Comparison of ENCODE assay signal across 1 cellular context in the genomic region with DNA sequence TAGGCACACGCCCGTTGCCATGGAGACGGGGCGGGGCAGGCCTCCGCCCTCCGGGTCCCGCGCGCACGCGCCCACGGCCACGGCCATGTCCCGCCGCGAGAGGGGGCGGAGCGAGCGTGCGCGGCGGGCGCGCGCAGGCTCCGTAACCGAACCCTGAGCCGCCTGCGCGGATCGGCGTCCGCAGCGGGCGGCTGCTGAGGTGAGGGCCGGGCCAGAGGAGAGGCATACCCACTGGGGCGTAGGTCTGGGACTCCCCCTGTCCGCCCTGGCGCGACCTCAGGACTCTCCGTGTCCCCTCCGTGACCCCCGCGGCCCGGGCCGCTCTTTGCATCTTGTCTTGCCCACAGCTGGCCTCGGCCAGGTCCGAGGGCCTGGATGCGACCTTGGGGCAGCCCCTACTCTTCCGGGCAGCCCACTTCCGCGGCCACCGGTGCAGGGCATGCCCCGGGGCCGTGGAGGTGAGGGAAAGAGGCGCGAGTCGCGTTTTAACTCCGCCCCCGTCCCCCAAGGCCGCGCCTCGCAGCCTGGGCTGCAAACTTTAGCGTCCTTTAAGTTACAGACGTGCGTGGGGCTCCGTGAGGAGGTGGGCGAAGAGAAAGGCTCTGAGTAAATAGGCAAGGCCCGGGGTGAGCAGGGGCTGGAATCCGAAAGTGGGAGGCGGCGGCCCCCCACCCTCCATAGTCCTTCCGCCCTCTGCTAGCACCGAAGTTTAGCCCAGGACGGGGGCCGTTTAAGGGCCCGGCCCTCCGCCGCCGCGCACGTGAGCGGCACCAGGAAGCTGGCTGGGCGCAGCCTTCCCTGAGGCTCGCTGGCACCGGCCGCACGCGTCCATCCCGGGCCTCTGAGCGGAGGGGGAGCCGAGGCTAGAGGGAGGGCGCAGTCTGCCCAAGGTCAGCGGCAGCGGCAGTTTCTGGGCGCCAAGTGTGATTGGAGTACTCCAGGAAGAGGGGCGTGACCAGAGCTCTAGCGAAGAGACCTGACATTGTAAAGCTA.
A peak's percentile ranks its signal among the peaks of the same experiment; 100 is the strongest.
TF ChIP-seq lines count a peak whose summit lies in the region.

A gene with protein sequence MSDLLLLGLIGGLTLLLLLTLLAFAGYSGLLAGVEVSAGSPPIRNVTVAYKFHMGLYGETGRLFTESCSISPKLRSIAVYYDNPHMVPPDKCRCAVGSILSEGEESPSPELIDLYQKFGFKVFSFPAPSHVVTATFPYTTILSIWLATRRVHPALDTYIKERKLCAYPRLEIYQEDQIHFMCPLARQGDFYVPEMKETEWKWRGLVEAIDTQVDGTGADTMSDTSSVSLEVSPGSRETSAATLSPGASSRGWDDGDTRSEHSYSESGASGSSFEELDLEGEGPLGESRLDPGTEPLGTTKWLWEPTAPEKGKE (plus strand): TSS at position 163 of the 993 bp plus-strand sequence. CDS start 3,053 bp downstream, outside the sequence.

TF ChIP-seq in GM12878, 131 proteins besides CTCF, POLR2A, EP300 and RAD21 (continued from another document and continues in another):
- TF ChIP-seq, protein P1, sequence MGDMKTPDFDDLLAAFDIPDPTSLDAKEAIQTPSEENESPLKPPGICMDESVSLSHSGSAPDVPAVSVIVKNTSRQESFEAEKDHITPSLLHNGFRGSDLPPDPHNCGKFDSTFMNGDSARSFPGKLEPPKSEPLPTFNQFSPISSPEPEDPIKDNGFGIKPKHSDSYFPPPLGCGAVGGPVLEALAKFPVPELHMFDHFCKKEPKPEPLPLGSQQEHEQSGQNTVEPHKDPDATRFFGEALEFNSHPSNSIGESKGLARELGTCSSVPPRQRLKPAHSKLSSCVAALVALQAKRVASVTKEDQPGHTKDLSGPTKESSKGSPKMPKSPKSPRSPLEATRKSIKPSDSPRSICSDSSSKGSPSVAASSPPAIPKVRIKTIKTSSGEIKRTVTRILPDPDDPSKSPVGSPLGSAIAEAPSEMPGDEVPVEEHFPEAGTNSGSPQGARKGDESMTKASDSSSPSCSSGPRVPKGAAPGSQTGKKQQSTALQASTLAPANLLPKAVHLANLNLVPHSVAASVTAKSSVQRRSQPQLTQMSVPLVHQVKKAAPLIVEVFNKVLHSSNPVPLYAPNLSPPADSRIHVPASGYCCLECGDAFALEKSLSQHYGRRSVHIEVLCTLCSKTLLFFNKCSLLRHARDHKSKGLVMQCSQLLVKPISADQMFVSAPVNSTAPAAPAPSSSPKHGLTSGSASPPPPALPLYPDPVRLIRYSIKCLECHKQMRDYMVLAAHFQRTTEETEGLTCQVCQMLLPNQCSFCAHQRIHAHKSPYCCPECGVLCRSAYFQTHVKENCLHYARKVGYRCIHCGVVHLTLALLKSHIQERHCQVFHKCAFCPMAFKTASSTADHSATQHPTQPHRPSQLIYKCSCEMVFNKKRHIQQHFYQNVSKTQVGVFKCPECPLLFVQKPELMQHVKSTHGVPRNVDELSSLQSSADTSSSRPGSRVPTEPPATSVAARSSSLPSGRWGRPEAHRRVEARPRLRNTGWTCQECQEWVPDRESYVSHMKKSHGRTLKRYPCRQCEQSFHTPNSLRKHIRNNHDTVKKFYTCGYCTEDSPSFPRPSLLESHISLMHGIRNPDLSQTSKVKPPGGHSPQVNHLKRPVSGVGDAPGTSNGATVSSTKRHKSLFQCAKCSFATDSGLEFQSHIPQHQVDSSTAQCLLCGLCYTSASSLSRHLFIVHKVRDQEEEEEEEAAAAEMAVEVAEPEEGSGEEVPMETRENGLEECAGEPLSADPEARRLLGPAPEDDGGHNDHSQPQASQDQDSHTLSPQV (IDR thresholded peaks at IDR 0.05) = no peak
- TF ChIP-seq NFIC (IDR thresholded peaks at IDR 0.05; ENCODE audit: low read depth, low read length) = no peak
- no peak for TF ChIP-seq SREBF2 (IDR thresholded peaks at IDR 0.05; ENCODE audit: low read length)
- TF ChIP-seq, protein P2, sequence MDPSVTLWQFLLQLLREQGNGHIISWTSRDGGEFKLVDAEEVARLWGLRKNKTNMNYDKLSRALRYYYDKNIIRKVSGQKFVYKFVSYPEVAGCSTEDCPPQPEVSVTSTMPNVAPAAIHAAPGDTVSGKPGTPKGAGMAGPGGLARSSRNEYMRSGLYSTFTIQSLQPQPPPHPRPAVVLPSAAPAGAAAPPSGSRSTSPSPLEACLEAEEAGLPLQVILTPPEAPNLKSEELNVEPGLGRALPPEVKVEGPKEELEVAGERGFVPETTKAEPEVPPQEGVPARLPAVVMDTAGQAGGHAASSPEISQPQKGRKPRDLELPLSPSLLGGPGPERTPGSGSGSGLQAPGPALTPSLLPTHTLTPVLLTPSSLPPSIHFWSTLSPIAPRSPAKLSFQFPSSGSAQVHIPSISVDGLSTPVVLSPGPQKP (IDR thresholded peaks at IDR 0.05; ENCODE audit: low read depth, low read length) = peak; percentile 56; the same call in 1 of the 2 replicates
- peak; percentile 78; the same call in 1 of the 2 replicates for TF ChIP-seq ZNF207 (IDR thresholded peaks at IDR 0.05; ENCODE audit: borderline replicate concordance)
- TF ChIP-seq, protein P3, sequence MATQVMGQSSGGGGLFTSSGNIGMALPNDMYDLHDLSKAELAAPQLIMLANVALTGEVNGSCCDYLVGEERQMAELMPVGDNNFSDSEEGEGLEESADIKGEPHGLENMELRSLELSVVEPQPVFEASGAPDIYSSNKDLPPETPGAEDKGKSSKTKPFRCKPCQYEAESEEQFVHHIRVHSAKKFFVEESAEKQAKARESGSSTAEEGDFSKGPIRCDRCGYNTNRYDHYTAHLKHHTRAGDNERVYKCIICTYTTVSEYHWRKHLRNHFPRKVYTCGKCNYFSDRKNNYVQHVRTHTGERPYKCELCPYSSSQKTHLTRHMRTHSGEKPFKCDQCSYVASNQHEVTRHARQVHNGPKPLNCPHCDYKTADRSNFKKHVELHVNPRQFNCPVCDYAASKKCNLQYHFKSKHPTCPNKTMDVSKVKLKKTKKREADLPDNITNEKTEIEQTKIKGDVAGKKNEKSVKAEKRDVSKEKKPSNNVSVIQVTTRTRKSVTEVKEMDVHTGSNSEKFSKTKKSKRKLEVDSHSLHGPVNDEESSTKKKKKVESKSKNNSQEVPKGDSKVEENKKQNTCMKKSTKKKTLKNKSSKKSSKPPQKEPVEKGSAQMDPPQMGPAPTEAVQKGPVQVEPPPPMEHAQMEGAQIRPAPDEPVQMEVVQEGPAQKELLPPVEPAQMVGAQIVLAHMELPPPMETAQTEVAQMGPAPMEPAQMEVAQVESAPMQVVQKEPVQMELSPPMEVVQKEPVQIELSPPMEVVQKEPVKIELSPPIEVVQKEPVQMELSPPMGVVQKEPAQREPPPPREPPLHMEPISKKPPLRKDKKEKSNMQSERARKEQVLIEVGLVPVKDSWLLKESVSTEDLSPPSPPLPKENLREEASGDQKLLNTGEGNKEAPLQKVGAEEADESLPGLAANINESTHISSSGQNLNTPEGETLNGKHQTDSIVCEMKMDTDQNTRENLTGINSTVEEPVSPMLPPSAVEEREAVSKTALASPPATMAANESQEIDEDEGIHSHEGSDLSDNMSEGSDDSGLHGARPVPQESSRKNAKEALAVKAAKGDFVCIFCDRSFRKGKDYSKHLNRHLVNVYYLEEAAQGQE (IDR thresholded peaks at IDR 0.05; ENCODE audit: low read depth, low read length) = no peak
- no peak for TF ChIP-seq RAD51 (IDR thresholded peaks at IDR 0.05)
- TF ChIP-seq, protein P4, sequence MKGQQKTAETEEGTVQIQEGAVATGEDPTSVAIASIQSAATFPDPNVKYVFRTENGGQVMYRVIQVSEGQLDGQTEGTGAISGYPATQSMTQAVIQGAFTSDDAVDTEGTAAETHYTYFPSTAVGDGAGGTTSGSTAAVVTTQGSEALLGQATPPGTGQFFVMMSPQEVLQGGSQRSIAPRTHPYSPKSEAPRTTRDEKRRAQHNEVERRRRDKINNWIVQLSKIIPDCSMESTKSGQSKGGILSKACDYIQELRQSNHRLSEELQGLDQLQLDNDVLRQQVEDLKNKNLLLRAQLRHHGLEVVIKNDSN (IDR thresholded peaks at IDR 0.05; ENCODE audit: borderline replicate concordance, extremely low read length, insufficient read depth, low read depth, low read length) = no peak
- TF ChIP-seq MEF2A (IDR thresholded peaks at IDR 0.05; ENCODE audit: insufficient read depth, low read depth, low read length) = no peak
- peak in 1 of 2 experiments; percentile 19; a peak in 1 of 4 replicates for TF ChIP-seq IKZF2 (IDR thresholded peaks at IDR 0.05)
- no peak for TF ChIP-seq ZNF622 (IDR thresholded peaks at IDR 0.05)
- no peak for TF ChIP-seq ATF7 (IDR thresholded peaks at IDR 0.05; ENCODE audit: low read depth)
- TF ChIP-seq HCFC1 (IDR thresholded peaks at IDR 0.05; ENCODE audit: low read length) = peak; percentile 49
- TF ChIP-seq, protein P5, sequence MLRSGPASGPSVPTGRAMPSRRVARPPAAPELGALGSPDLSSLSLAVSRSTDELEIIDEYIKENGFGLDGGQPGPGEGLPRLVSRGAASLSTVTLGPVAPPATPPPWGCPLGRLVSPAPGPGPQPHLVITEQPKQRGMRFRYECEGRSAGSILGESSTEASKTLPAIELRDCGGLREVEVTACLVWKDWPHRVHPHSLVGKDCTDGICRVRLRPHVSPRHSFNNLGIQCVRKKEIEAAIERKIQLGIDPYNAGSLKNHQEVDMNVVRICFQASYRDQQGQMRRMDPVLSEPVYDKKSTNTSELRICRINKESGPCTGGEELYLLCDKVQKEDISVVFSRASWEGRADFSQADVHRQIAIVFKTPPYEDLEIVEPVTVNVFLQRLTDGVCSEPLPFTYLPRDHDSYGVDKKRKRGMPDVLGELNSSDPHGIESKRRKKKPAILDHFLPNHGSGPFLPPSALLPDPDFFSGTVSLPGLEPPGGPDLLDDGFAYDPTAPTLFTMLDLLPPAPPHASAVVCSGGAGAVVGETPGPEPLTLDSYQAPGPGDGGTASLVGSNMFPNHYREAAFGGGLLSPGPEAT (IDR thresholded peaks at IDR 0.05; ENCODE audit: low read depth) = 0 out of 2 replicates have a peak, but pooled peaks have one; percentile 11
- TF ChIP-seq MYB (IDR thresholded peaks at IDR 0.05; ENCODE audit: borderline replicate concordance, low read depth, low read length) = no peak
- TF ChIP-seq BACH1 (IDR thresholded peaks at IDR 0.05; ENCODE audit: borderline replicate concordance) = peak; percentile 98
- TF ChIP-seq, protein P6, sequence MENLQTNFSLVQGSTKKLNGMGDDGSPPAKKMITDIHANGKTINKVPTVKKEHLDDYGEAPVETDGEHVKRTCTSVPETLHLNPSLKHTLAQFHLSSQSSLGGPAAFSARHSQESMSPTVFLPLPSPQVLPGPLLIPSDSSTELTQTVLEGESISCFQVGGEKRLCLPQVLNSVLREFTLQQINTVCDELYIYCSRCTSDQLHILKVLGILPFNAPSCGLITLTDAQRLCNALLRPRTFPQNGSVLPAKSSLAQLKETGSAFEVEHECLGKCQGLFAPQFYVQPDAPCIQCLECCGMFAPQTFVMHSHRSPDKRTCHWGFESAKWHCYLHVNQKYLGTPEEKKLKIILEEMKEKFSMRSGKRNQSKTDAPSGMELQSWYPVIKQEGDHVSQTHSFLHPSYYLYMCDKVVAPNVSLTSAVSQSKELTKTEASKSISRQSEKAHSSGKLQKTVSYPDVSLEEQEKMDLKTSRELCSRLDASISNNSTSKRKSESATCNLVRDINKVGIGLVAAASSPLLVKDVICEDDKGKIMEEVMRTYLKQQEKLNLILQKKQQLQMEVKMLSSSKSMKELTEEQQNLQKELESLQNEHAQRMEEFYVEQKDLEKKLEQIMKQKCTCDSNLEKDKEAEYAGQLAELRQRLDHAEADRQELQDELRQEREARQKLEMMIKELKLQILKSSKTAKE (IDR thresholded peaks at IDR 0.05; ENCODE audit: low read depth, poor library complexity, severe bottlenecking) = no peak
- TF ChIP-seq, protein P7, sequence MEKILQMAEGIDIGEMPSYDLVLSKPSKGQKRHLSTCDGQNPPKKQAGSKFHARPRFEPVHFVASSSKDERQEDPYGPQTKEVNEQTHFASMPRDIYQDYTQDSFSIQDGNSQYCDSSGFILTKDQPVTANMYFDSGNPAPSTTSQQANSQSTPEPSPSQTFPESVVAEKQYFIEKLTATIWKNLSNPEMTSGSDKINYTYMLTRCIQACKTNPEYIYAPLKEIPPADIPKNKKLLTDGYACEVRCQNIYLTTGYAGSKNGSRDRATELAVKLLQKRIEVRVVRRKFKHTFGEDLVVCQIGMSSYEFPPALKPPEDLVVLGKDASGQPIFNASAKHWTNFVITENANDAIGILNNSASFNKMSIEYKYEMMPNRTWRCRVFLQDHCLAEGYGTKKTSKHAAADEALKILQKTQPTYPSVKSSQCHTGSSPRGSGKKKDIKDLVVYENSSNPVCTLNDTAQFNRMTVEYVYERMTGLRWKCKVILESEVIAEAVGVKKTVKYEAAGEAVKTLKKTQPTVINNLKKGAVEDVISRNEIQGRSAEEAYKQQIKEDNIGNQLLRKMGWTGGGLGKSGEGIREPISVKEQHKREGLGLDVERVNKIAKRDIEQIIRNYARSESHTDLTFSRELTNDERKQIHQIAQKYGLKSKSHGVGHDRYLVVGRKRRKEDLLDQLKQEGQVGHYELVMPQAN (conservative IDR thresholded peaks at IDR 0.05) = peak; percentile 61
- peak; percentile 62; the same call in 1 of the 2 replicates for TF ChIP-seq POLR2AphosphoS5 (IDR thresholded peaks at IDR 0.05; ENCODE audit: low read length)
- TF ChIP-seq RUNX3 (IDR thresholded peaks at IDR 0.05; ENCODE audit: low read length) = 0 out of 2 replicates have a peak, but pooled peaks have one; percentile 24
- no peak for TF ChIP-seq FOS (IDR thresholded peaks at IDR 0.05; ENCODE audit: borderline replicate concordance, extremely low read depth, insufficient read length)
- TF ChIP-seq BCL11A (IDR thresholded peaks at IDR 0.05; ENCODE audit: low read depth, low read length) = 0 out of 2 replicates have a peak, but pooled peaks have one; percentile 17
- 0 out of 2 replicates have a peak, but pooled peaks have one; percentile 7 for TF ChIP-seq CBFB (IDR thresholded peaks at IDR 0.05; ENCODE audit: low read depth)
- TF ChIP-seq ASH2L (IDR thresholded peaks at IDR 0.05; ENCODE audit: borderline replicate concordance, low read depth) = no peak
- no peak for TF ChIP-seq CEBPB (IDR thresholded peaks at IDR 0.05; ENCODE audit: borderline replicate concordance in 1 of 2, low read depth in 2 of 2, low read length in 2 of 2)
- no peak for TF ChIP-seq SPI1 (IDR thresholded peaks at IDR 0.05; ENCODE audit: borderline replicate concordance, insufficient read depth, low read depth, low read length)
- TF ChIP-seq YY1 (IDR thresholded peaks at IDR 0.05; ENCODE audit: low read depth, low read length) = peak; percentile 70; the same call in 1 of the 2 replicates
- 0 out of 2 replicates have a peak, but pooled peaks have one; percentile 40 for TF ChIP-seq ZBED1 (IDR thresholded peaks at IDR 0.05; ENCODE audit: borderline replicate concordance)
- TF ChIP-seq NRF1 (conservative IDR thresholded peaks at IDR 0.05; ENCODE audit: low read depth, low read length) = peak; percentile 73
- TF ChIP-seq, protein P8, sequence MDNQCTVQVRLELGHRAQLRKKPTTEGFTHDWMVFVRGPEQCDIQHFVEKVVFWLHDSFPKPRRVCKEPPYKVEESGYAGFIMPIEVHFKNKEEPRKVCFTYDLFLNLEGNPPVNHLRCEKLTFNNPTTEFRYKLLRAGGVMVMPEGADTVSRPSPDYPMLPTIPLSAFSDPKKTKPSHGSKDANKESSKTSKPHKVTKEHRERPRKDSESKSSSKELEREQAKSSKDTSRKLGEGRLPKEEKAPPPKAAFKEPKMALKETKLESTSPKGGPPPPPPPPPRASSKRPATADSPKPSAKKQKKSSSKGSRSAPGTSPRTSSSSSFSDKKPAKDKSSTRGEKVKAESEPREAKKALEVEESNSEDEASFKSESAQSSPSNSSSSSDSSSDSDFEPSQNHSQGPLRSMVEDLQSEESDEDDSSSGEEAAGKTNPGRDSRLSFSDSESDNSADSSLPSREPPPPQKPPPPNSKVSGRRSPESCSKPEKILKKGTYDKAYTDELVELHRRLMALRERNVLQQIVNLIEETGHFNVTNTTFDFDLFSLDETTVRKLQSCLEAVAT (IDR thresholded peaks at IDR 0.05) = peak; percentile 94
- no peak for TF ChIP-seq KAT2A (conservative IDR thresholded peaks at IDR 0.05; ENCODE audit: control insufficient read depth, low read depth, low read length)
- no peak for TF ChIP-seq NFXL1 (IDR thresholded peaks at IDR 0.05; ENCODE audit: borderline replicate concordance)
- peak; percentile 77; the same call in 1 of the 2 replicates for TF ChIP-seq PAX5 (IDR thresholded peaks at IDR 0.05; ENCODE audit: borderline replicate concordance, low read depth, low read length)
- 0 out of 2 replicates have a peak, but pooled peaks have one; percentile 54 for TF ChIP-seq TCF3 (IDR thresholded peaks at IDR 0.05; ENCODE audit: borderline replicate concordance, insufficient read depth, low read depth, low read length)
